In genomic region chr7:106568680-106569499, GRCh38 we compare ENCODE assay signal across 9 cellular contexts.
DNase-seq lines count a peak whose midpoint lies in the region; FAIRE-seq and TF ChIP-seq lines count a peak whose summit lies in the region.
"Had no signal": no experiment of that assay in that cellular context is flagged by ENCODE, and none has a peak within 500 bp of the region (broad histone marks: within the 10 kb centered on the region; RNA-seq: fewer than 3 reads in every experiment).

No MANE protein-coding gene starts in this region.

- H3K27me3 Mint-ChIP-seq in immature natural killer cell (ENCODE audit: low read depth in 3 of 3): peaks cover 4 to 14% (median 10%) of the 10 kb centered on the region in 3 donors

- H3K4me3 ChIP-seq in AG10803 (ENCODE audit: low read length) (no peak overlapping the region), subcutaneous abdominal adipose tissue (ENCODE audit: low read depth in 1 of 5, low read length in 5 of 5) (no peak overlapping the region), esophagus squamous epithelium (no peak overlapping the region)

- TF ChIP-seq CTCF in AG10803 (conservative IDR thresholded peaks at IDR 0.05; ENCODE audit: low read length) (no peak), esophagus squamous epithelium (IDR thresholded peaks at IDR 0.05) (no peak)

- DNase-seq in AG10803 (ENCODE audit: low read depth) (peak; percentile 95), HTR-8/SVneo (ENCODE audit: insufficient read length, low spot score) (peak; percentile 45), OCI-M1 (lab: John Stamatoyannopoulos, UW) (peak; percentile 97), fibroblast of peridontal ligament (ENCODE audit: extremely low read depth) (peak; percentile 96), esophagus squamous epithelium (lab: John Stamatoyannopoulos, UW) (no peak), immature natural killer cell (no peak), RPMI8226 (no peak)

- intact Hi-C loops in esophagus squamous epithelium (cut with DNase I): no loop called here

- H3K9ac ChIP-seq in subcutaneous abdominal adipose tissue (ENCODE audit: low read length in 5 of 5): no peak overlapping the region

- H3K4me3 Mint-ChIP-seq in immature natural killer cell: no peak overlapping the region
- H3K4me3 Mint-ChIP-seq: central memory CD8-positive, alpha-beta T cell had no signal

- H3K4me1 Mint-ChIP-seq in immature natural killer cell: no peaks in the 10 kb centered on the region
- H3K4me1 Mint-ChIP-seq: central memory CD8-positive, alpha-beta T cell had no signal

- no peaks in the 10 kb centered on the region for H3K9me3 Mint-ChIP-seq in immature natural killer cell
- H3K9me3 Mint-ChIP-seq: central memory CD8-positive, alpha-beta T cell had no signal

- TF ChIP-seq POLR2A in esophagus squamous epithelium (IDR thresholded peaks at IDR 0.05): no peak

- H3K36me3 ChIP-seq in subcutaneous abdominal adipose tissue (ENCODE audit: control insufficient read depth in 5 of 5, insufficient read depth in 5 of 5, low read length in 5 of 5) (no peaks in the 10 kb centered on the region), esophagus squamous epithelium (no peaks in the 10 kb centered on the region)

- 45 to 53% methylated on average over 4 of the region's 4 CpGs for WGBS in esophagus squamous epithelium, 2 donors

- FAIRE-seq in HTR-8/SVneo (lab: Jason Lieb, UNC): no peak

- no peaks in the 10 kb centered on the region for H3K36me3 Mint-ChIP-seq in immature natural killer cell

- H3K27ac ChIP-seq in subcutaneous abdominal adipose tissue (ENCODE audit: low read depth, low read length) (peak overlapping the region; percentile 19), esophagus squamous epithelium (no peak overlapping the region)

- no peak overlapping the region for H3K27ac Mint-ChIP-seq in immature natural killer cell

- no peaks in the 10 kb centered on the region for H3K27me3 ChIP-seq in subcutaneous abdominal adipose tissue (ENCODE audit: control insufficient read depth in 5 of 5, insufficient read depth in 4 of 5, low read length in 5 of 5)
- no peaks in the 10 kb centered on the region for H3K27me3 ChIP-seq in esophagus squamous epithelium

- H3K4me1 ChIP-seq in subcutaneous abdominal adipose tissue (ENCODE audit: control insufficient read depth in 5 of 5, insufficient read depth in 5 of 5, low read length in 5 of 5) (peaks cover 4 to 11% (median 5%) of the 10 kb centered on the region in 5 donors), esophagus squamous epithelium (peaks cover 0 to 8% (median 0%) of the 10 kb centered on the region in 3 donors)

- H3K9me3 ChIP-seq in subcutaneous abdominal adipose tissue (ENCODE audit: control insufficient read depth in 5 of 5, low read length in 5 of 5) (no peaks in the 10 kb centered on the region), esophagus squamous epithelium (no peaks in the 10 kb centered on the region)

Comparison
In these comparisons a context has a peak if more than half of its experiments do, and no peak if none do; other contexts are left out.
1. DNase-seq: peak in AG10803 (single experiment), HTR-8/SVneo (single experiment), OCI-M1 (single experiment) and fibroblast of peridontal ligament (single experiment); none in esophagus squamous epithelium (single experiment), immature natural killer cell (0 of 3) and RPMI8226 (single experiment).